Comparison of ENCODE assay signal across 18 cellular contexts in genomic region chr2:128404709-128405466, GRCh38.
DNase-seq lines count a peak whose midpoint lies in the region; ATAC-seq, FAIRE-seq and TF ChIP-seq lines count a peak whose summit lies in the region.
"Had no signal": no experiment of that assay in that cellular context is flagged by ENCODE, and none has a peak within 500 bp of the region (broad histone marks: within the 10 kb centered on the region; RNA-seq: fewer than 3 reads in every experiment).

No MANE protein-coding gene starts in this region.

- H3K9me3 Mint-ChIP-seq in activated T-cell treated with anti-CD3 and anti-CD28 coated beads, Interleukin-2, amount 50 U/mL, for 24 hours: no peaks in the 10 kb centered on the region
- no peaks in the 10 kb centered on the region for H3K9me3 Mint-ChIP-seq in activated T-cell treated with anti-CD3 and anti-CD28 coated beads, Interleukin-2, amount 50 U/mL, for 4 hours
- no peaks in the 10 kb centered on the region for H3K9me3 Mint-ChIP-seq in CD8-positive, alpha-beta memory T cell

- TF ChIP-seq POLR2A in H1 (IDR thresholded peaks at IDR 0.05; ENCODE audit: control extremely low read depth in 1 of 2, low read depth in 2 of 2, low read length in 2 of 2): no peak

- peaks cover 0 to 18% (median 10%) of the 10 kb centered on the region in 4 experiments; a peak in 6 of 7 replicates for H3K4me1 ChIP-seq in H1 (replicated peaks in 1 of 4; ENCODE audit: control insufficient read depth in 3 of 4, insufficient read depth in 4 of 4, low read length in 3 of 4)
- H3K4me1 ChIP-seq in CD8-positive, alpha-beta memory T cell (ENCODE audit: insufficient read depth, low read length): no peaks in the 10 kb centered on the region
- H3K4me1 ChIP-seq: A549 had no signal

- no peak overlapping the region for H3K4me3 ChIP-seq in H1 (ENCODE audit: extremely low read depth in 1 of 4, insufficient read depth in 2 of 4, low read depth in 3 of 4, low read length in 4 of 4)
- H3K4me3 ChIP-seq in CD8-positive, alpha-beta memory T cell (ENCODE audit: low read length): no peak overlapping the region
- H3K4me3 ChIP-seq: A549 had no signal

- H3K79me1 ChIP-seq in H1 (ENCODE audit: low read depth, low read length): no peaks in the 10 kb centered on the region

- H3K4ac ChIP-seq in H1 (replicated peaks; ENCODE audit: insufficient read length, low read depth, low read length): no peak overlapping the region

- H3K27me3 ChIP-seq in H1 (replicated peaks in 1 of 4; ENCODE audit: control insufficient read depth in 3 of 4, extremely low read depth in 1 of 4, insufficient read depth in 3 of 4, low read length in 3 of 4): no peaks in the 10 kb centered on the region
- peaks cover 11% of the 10 kb centered on the region for H3K27me3 ChIP-seq in CD8-positive, alpha-beta memory T cell (ENCODE audit: insufficient read depth, low read length, poor library complexity, severe bottlenecking)

- CTCF ChIA-PET in H1 (lab: Charles Lee; ENCODE audit: partially characterized antibody): interaction anchor here (0.9 to 1.2 kb wide), 2 partner anchors 11 to 18 kb away, joined by 3 to 4 read pairs; no protein-coding TSS in a partner anchor
- CTCF ChIA-PET in CD8-positive, alpha-beta memory T cell (lab: Charles Lee): no interaction called here

- H3K23me2 ChIP-seq in H1 (ENCODE audit: low read depth, low read length): no peaks in the 10 kb centered on the region

- H2BK12ac ChIP-seq in H1 (ENCODE audit: low read depth, low read length): peak overlapping the region; percentile 68; the same call in 1 of the 2 replicates

- no peak overlapping the region for H3K23ac ChIP-seq in H1 (ENCODE audit: insufficient read length)

- POLR2A ChIA-PET in H1 (lab: Charles Lee; ENCODE audit: partially characterized antibody): no interaction called here
- POLR2A ChIA-PET in CD8-positive, alpha-beta memory T cell (lab: Charles Lee): no interaction called here

- H4K20me1 ChIP-seq in H1 (replicated peaks in 1 of 2; ENCODE audit: control insufficient read depth in 1 of 2, insufficient read depth in 2 of 2, low read length in 2 of 2): no peaks in the 10 kb centered on the region

- H3K56ac ChIP-seq in H1 (replicated peaks; ENCODE audit: insufficient read length, low read depth, low read length): no peak overlapping the region

- no peaks in the 10 kb centered on the region for H3K9me3 ChIP-seq in H1 (ENCODE audit: insufficient read depth in 2 of 2, low read depth in 1 of 2, low read length in 1 of 2)
- H3K9me3 ChIP-seq in CD8-positive, alpha-beta memory T cell (ENCODE audit: low read length): no peaks in the 10 kb centered on the region
- H3K9me3 ChIP-seq: A549 had no signal

- H3K4me2 ChIP-seq in H1 (ENCODE audit: insufficient read depth in 1 of 2, low read depth in 2 of 2, low read length in 2 of 2): no peak overlapping the region
- H3K4me2 ChIP-seq: A549 had no signal

- no peak overlapping the region for H3K27ac ChIP-seq in H1 (ENCODE audit: low read depth, low read length)
- no peak overlapping the region for H3K27ac ChIP-seq in CD8-positive, alpha-beta memory T cell (ENCODE audit: low read depth, low read length)
- H3K27ac ChIP-seq: A549, HL-60, RWPE1 had no signal

- TF ChIP-seq EP300 in H1 (IDR thresholded peaks at IDR 0.05; ENCODE audit: borderline replicate concordance in 1 of 2, low read depth in 2 of 2, low read length in 2 of 2): no peak

- intact Hi-C loops in posterior vena cava (cut with DNase I): no loop called here

- H2BK15ac ChIP-seq in H1 (ENCODE audit: low read length): 0 out of 2 replicates have a peak overlapping the region, but pooled peaks have one; percentile 31

- no peak overlapping the region for H2BK120ac ChIP-seq in H1 (replicated peaks; ENCODE audit: low read depth, low read length)

- no peaks in the 10 kb centered on the region for H3K79me2 ChIP-seq in H1 (ENCODE audit: control insufficient read depth in 1 of 2, insufficient read depth in 2 of 2, low read length in 2 of 2)

- H4K91ac ChIP-seq in H1 (replicated peaks; ENCODE audit: insufficient read length, low read length): peak overlapping the region; percentile 25

- 86% methylated on average over 11 of the region's 11 CpGs; no CpG with 5 or more reads in 1 of the 2 experiments for WGBS in H1 (ENCODE audit: extremely low coverage in 1 of 2, insufficient coverage in 1 of 2, insufficient read length in 1 of 2, insufficient replicate concordance in 2 of 2, low coverage in 1 of 2, low lambda C conversion rate in 2 of 2, missing lambda C conversion rate in 1 of 2), 2 experiments

- no peak for TF ChIP-seq CTCF in H1 (IDR thresholded peaks at IDR 0.05; ENCODE audit: control extremely low read depth in 1 of 3, insufficient read depth in 1 of 3, low read depth in 1 of 3, low read length in 3 of 3)

- no peak overlapping the region; the same call in none of the 2 replicates for H4K8ac ChIP-seq in H1 (ENCODE audit: extremely low read depth, insufficient read depth, low read length)

- H2BK20ac ChIP-seq in H1 (ENCODE audit: low read length): no peak overlapping the region

- H4K5ac ChIP-seq in H1 (ENCODE audit: insufficient read length, low read depth, low read length): no peak overlapping the region

- no peak for TF ChIP-seq RAD21 in H1 (IDR thresholded peaks at IDR 0.05 in 1 of 2, conservative IDR thresholded peaks at IDR 0.05 in 1 of 2; ENCODE audit: low read depth in 2 of 2, low read length in 2 of 2)

- H3K36me3 ChIP-seq in H1 (ENCODE audit: control insufficient read depth in 2 of 4, insufficient read depth in 4 of 4, low read length in 3 of 4): no peaks in the 10 kb centered on the region
- no peaks in the 10 kb centered on the region for H3K36me3 ChIP-seq in CD8-positive, alpha-beta memory T cell (ENCODE audit: insufficient read depth, low read length)

- peaks cover 38% of the 10 kb centered on the region for H3K27me3 Mint-ChIP-seq in activated T-cell treated with anti-CD3 and anti-CD28 coated beads, Interleukin-2, amount 50 U/mL, for 24 hours
- H3K27me3 Mint-ChIP-seq in activated T-cell treated with anti-CD3 and anti-CD28 coated beads, Interleukin-2, amount 50 U/mL, for 4 hours (ENCODE audit: low read depth): peaks cover 11% of the 10 kb centered on the region
- peaks cover 21 to 64% of the 10 kb centered on the region in 2 donors for H3K27me3 Mint-ChIP-seq in CD8-positive, alpha-beta memory T cell

- H2AK5ac ChIP-seq in H1 (ENCODE audit: low read depth, low read length): no peak overlapping the region

- no peak overlapping the region for H3K14ac ChIP-seq in H1 (ENCODE audit: insufficient read length)

- H3K9ac ChIP-seq in H1 (replicated peaks in 1 of 4; ENCODE audit: extremely low read depth in 1 of 4, low read depth in 3 of 4, low read length in 3 of 4): no peak overlapping the region

- H3K18ac ChIP-seq in H1 (ENCODE audit: extremely low read depth, low read length): no peak overlapping the region; the same call in 1 of the 2 replicates

- H3K4me1 Mint-ChIP-seq in activated T-cell treated with anti-CD3 and anti-CD28 coated beads, Interleukin-2, amount 50 U/mL, for 24 hours (ENCODE audit: low read depth): no peaks in the 10 kb centered on the region
- no peaks in the 10 kb centered on the region for H3K4me1 Mint-ChIP-seq in activated T-cell treated with anti-CD3 and anti-CD28 coated beads, Interleukin-2, amount 50 U/mL, for 4 hours (ENCODE audit: low read depth)
- no peaks in the 10 kb centered on the region for H3K4me1 Mint-ChIP-seq in CD8-positive, alpha-beta memory T cell

- no peaks in the 10 kb centered on the region for H3K36me3 Mint-ChIP-seq in activated T-cell treated with anti-CD3 and anti-CD28 coated beads, Interleukin-2, amount 50 U/mL, for 24 hours (ENCODE audit: low read depth)
- no peaks in the 10 kb centered on the region for H3K36me3 Mint-ChIP-seq in activated T-cell treated with anti-CD3 and anti-CD28 coated beads, Interleukin-2, amount 50 U/mL, for 4 hours (ENCODE audit: insufficient read depth)
- no peaks in the 10 kb centered on the region for H3K36me3 Mint-ChIP-seq in CD8-positive, alpha-beta memory T cell

- no peak for FAIRE-seq in H1 (lab: Jason Lieb, UNC)
- FAIRE-seq: A549, GM12891, GM19239 had no signal

- no peak overlapping the region for H3K4me3 Mint-ChIP-seq in activated T-cell treated with anti-CD3 and anti-CD28 coated beads, Interleukin-2, amount 50 U/mL, for 24 hours
- no peak overlapping the region for H3K4me3 Mint-ChIP-seq in activated T-cell treated with anti-CD3 and anti-CD28 coated beads, Interleukin-2, amount 50 U/mL, for 4 hours
- no peak overlapping the region for H3K4me3 Mint-ChIP-seq in CD8-positive, alpha-beta memory T cell

- peak; percentile 19 for DNase-seq in activated T-cell treated with anti-CD3 and anti-CD28 coated beads, Interleukin-2, amount 50 U/mL, for 24 hours
- DNase-seq in activated T-cell treated with anti-CD3 and anti-CD28 coated beads, Interleukin-2, amount 50 U/mL, for 4 hours: no peak
- DNase-seq in H1 (ENCODE audit: low read depth in 1 of 2, low spot score in 2 of 2) (no peak), posterior vena cava (ENCODE audit: low spot score) (peak; percentile 30), ureter (ENCODE audit: low spot score) (peak; percentile 39), NCI-H526 treated with DMSO at 0.1 percent for 48 hours (lab: John Stamatoyannopoulos, UW) (no peak)
- no peak for DNase-seq in CD8-positive, alpha-beta memory T cell
- DNase-seq: DMS53, GOT3, KBM-7, NCI-H1092 treated with DMSO at 0.1 percent for 48 hours, NCI-H1694 had no signal

- no peak for ATAC-seq in activated T-cell treated with anti-CD3 and anti-CD28 coated beads, Interleukin-2, amount 50 U/mL, for 4 hours
- no peak for ATAC-seq in HG02642 (IDR thresholded peaks at IDR 0.05; ENCODE audit: poor library complexity, unreplicated experiment)
- ATAC-seq: A549 had no signal

- no peak overlapping the region for H2BK5ac ChIP-seq in H1 (ENCODE audit: low read depth, low read length)

- H3K27ac Mint-ChIP-seq in activated T-cell treated with anti-CD3 and anti-CD28 coated beads, Interleukin-2, amount 50 U/mL, for 24 hours: no peak overlapping the region
- no peak overlapping the region for H3K27ac Mint-ChIP-seq in CD8-positive, alpha-beta memory T cell

- H2AFZ ChIP-seq in H1 (ENCODE audit: low read length): no peak overlapping the region

TF ChIP-seq in H1, 55 proteins besides CTCF, POLR2A, EP300 and RAD21 (continues in another document):
- TF ChIP-seq TAF1 (IDR thresholded peaks at IDR 0.05; ENCODE audit: low read depth, low read length) (no peak), POLR2AphosphoS5 (IDR thresholded peaks at IDR 0.05; ENCODE audit: low read depth, low read length) (no peak), HDAC2 (IDR thresholded peaks at IDR 0.05; ENCODE audit: borderline replicate concordance in 1 of 2, low read depth in 2 of 2, low read length in 2 of 2) (no peak), RNF2 (IDR thresholded peaks at IDR 0.05; ENCODE audit: borderline replicate concordance, low read depth, low read length, missing control alignments, poor library complexity, severe bottlenecking) (no peak), BRCA1 (IDR thresholded peaks at IDR 0.05; ENCODE audit: low read depth, low read length) (no peak), CHD1 (IDR thresholded peaks at IDR 0.05; ENCODE audit: low read depth, low read length) (no peak), BCL11A (IDR thresholded peaks at IDR 0.05; ENCODE audit: low read depth in 2 of 2, low read length in 2 of 2) (no peak), KDM4A (IDR thresholded peaks at IDR 0.05; ENCODE audit: low read depth, low read length, severe bottlenecking) (no peak), CTBP2 (IDR thresholded peaks at IDR 0.05; ENCODE audit: borderline replicate concordance, insufficient read depth, insufficient read length, low read length) (no peak)

Comparison
In these comparisons a context has a peak if more than half of its experiments do, and no peak if none do; other contexts are left out.
1. DNase-seq: peak in activated T-cell treated with anti-CD3 and anti-CD28 coated beads, Interleukin-2, amount 50 U/mL, for 24 hours (single experiment), posterior vena cava (single experiment) and ureter (single experiment); none in activated T-cell treated with anti-CD3 and anti-CD28 coated beads, Interleukin-2, amount 50 U/mL, for 4 hours (single experiment), H1 (0 of 2), NCI-H526 treated with DMSO at 0.1 percent for 48 hours (single experiment) and CD8-positive, alpha-beta memory T cell (0 of 5).